In genomic region chr1:32411261-32411660, GRCh38 we compare ENCODE assay signal across 19 cellular contexts. TPM values are rescaled to one million over a fixed set of nuclear protein-coding genes. Genes with fewer than 3 reads are reported as not detected.
DNase-seq lines count a peak whose midpoint lies in the region; ATAC-seq lines count a peak whose summit lies in the region.
"Had no signal": no experiment of that assay in that cellular context is flagged by ENCODE, and none has a peak within 500 bp of the region (broad histone marks: within the 10 kb centered on the region; RNA-seq: fewer than 3 reads in every experiment).

No MANE protein-coding gene starts in this region.

- H3K4me3 ChIP-seq in SJCRH30, result no peak overlapping the region
- H3K4me3 ChIP-seq: A549, HAP-1, K562 had no signal

- no peaks in the 10 kb centered on the region for H3K36me3 ChIP-seq in SJCRH30
- H3K36me3 ChIP-seq: BE2C, HAP-1 had no signal

- no peak for ATAC-seq in GM18867 (IDR thresholded peaks at IDR 0.05; ENCODE audit: unreplicated experiment)
- ATAC-seq in GM19463 (IDR thresholded peaks at IDR 0.05; ENCODE audit: unreplicated experiment), result no peak
- ATAC-seq: A549, K562 had no signal

- DNase-seq in DMS 273 treated with DMSO at 0.1 percent for 48 hours (lab: John Stamatoyannopoulos, UW) (peak; percentile 31), NCI-H446 treated with DMSO at 0.1 percent for 48 hours (lab: John Stamatoyannopoulos, UW) (peak; percentile 1), NCI-H82 treated with DMSO at 0.1 percent for 48 hours (lab: John Stamatoyannopoulos, UW; ENCODE audit: unreplicated experiment) (peak; percentile 82), cerebellum (ENCODE audit: low spot score) (peak; percentile 93), SJCRH30 (no peak), COLO829 (ENCODE audit: low spot score) (no peak)
- DNase-seq: BE2C; CD4-positive, alpha-beta memory T cell; COR-L47; DMS79; GOT3; Kasumi-1 had no signal

- no peaks in the 10 kb centered on the region for H3K27me3 ChIP-seq in SJCRH30
- H3K27me3 ChIP-seq: BE2C had no signal

- no peak overlapping the region for H3K27ac ChIP-seq in SJCRH30
- H3K27ac ChIP-seq: A549, C4-2B, HL-60 had no signal

- peaks cover 5% of the 10 kb centered on the region; the same call in 1 of the 2 replicates for H3K4me1 ChIP-seq in SJCRH30
- H3K4me1 ChIP-seq: A549, BE2C had no signal

- no peaks in the 10 kb centered on the region for H3K9me3 ChIP-seq in SJCRH30 (replicated peaks)
- H3K9me3 ChIP-seq: A549, BE2C had no signal

RNA-seq across cellular contexts. Expression of gene BSDC1, which starts 17.0 kb away (rescaled TPM):
- 58.3 TPM for total RNA-seq in cerebellum
- 49.4 and 54.5 TPM in 2 replicates for total RNA-seq in SJCRH30 (2014; rRNA removed; shearing (Covaris generic))

RNA-seq across cellular contexts. Expression of gene TSSK3, which starts 48.9 kb away (rescaled TPM):
- 1.8 TPM for total RNA-seq in cerebellum
- 1.0 and 1.2 TPM in 2 replicates for total RNA-seq in SJCRH30 (2014; rRNA removed; shearing (Covaris generic))

RNA-seq across cellular contexts. Expression of gene FAM229A, which starts 49.0 kb away (rescaled TPM):
- total RNA-seq in cerebellum, result 3.2 TPM
- total RNA-seq in SJCRH30 (2014; rRNA removed; shearing (Covaris generic)), result 2.1 and 4.2 TPM in 2 replicates

RNA-seq across cellular contexts. Expression of gene ZBTB8B, which starts 53.6 kb away (rescaled TPM):
- 17.5 TPM for total RNA-seq in cerebellum
- not detected in 2 replicates for total RNA-seq in SJCRH30 (2014; rRNA removed; shearing (Covaris generic))
- total RNA-seq: CD4-positive, alpha-beta memory T cell; K562 had no signal

Comparison
In these comparisons a context has a peak if more than half of its experiments do, and no peak if none do; other contexts are left out.
1. DNase-seq: peak in DMS 273 treated with DMSO at 0.1 percent for 48 hours (single experiment), NCI-H446 treated with DMSO at 0.1 percent for 48 hours (single experiment), NCI-H82 treated with DMSO at 0.1 percent for 48 hours (single experiment) and cerebellum (single experiment); none in SJCRH30 (0 of 2) and COLO829 (single experiment).